1 cellular context compared by ENCODE assay signal in the genomic region with DNA sequence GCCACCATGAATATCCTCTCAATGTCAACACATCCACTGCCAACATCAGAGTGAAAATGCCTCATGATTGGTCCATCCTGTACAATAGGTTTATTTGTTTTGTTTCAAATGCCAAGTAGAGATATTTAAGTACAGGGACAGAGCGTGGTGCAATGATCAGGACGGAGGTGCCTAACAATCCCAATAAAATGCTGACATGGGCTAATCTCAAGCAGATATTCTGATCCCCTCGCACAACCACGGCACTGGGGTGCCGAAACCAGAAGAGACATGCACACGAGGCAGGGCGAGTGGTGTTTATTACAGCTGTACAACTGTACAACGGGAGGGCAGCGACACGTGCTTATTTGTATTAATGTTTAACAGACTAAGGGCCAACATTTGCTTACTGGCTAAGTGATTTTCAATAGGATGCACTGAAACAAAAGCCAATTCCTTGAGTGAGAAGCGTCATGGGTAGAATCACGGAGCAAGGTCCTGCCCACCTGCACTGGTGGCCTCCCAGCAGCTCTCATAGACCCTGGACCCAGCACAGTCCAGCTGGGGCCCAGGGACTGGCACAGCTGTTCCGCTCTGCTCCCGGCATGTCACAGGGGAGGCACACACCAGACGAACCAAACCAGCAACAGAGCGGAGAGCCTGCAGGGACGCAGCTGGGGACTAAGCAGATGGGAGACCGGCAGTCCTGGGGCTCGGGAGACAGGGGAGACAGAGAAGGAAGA.
TF ChIP-seq lines count a peak whose summit lies in the region.

No MANE protein-coding gene starts in this region.

TF ChIP-seq in HepG2, 621 proteins besides CTCF, POLR2A, EP300 and RAD21 (continued from another document):
- TF ChIP-seq, protein P1, sequence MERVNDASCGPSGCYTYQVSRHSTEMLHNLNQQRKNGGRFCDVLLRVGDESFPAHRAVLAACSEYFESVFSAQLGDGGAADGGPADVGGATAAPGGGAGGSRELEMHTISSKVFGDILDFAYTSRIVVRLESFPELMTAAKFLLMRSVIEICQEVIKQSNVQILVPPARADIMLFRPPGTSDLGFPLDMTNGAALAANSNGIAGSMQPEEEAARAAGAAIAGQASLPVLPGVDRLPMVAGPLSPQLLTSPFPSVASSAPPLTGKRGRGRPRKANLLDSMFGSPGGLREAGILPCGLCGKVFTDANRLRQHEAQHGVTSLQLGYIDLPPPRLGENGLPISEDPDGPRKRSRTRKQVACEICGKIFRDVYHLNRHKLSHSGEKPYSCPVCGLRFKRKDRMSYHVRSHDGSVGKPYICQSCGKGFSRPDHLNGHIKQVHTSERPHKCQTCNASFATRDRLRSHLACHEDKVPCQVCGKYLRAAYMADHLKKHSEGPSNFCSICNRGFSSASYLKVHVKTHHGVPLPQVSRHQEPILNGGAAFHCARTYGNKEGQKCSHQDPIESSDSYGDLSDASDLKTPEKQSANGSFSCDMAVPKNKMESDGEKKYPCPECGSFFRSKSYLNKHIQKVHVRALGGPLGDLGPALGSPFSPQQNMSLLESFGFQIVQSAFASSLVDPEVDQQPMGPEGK (CRISPR knock-in tag; IDR thresholded peaks at IDR 0.05): no peak; the same call in 1 of the 2 replicates
- TF ChIP-seq BORCS8-MEF2B (CRISPR knock-in tag; IDR thresholded peaks at IDR 0.05) (no peak), PREB (CRISPR knock-in tag; IDR thresholded peaks at IDR 0.05) (no peak), ZBTB38 (CRISPR knock-in tag; IDR thresholded peaks at IDR 0.05) (peak; percentile 72; the same call in 1 of the 2 replicates), ZNF513 (CRISPR knock-in tag; conservative IDR thresholded peaks at IDR 0.05) (no peak), TBX2 (CRISPR knock-in tag; IDR thresholded peaks at IDR 0.05; ENCODE audit: borderline replicate concordance) (peak; percentile 78)
